Comparison of ENCODE assay signal across 27 cellular contexts in the genomic region with DNA sequence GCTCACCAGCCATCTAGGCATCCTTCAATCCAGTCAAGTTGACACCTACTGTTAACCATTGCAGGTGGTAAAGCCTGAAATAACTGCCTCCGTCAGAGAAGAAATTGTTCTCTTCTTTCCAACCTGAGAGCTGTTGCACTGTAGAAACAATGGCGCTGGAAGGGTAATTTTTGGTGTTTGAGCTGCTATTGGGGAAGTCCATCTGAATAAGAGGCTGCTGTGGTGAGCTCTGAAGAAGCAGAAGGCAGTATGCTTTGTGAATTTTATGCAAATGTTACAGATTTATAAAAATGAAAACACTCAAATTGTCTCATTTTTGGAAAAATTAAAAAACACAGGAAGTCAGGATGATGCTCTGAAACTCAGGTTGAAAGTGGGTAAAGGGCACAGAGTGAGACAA. TPM values are rescaled to one million over a fixed set of nuclear protein-coding genes. Genes with fewer than 3 reads are reported as not detected.
"Had no signal": no experiment of that assay in that cellular context is flagged by ENCODE, and none has a peak within 500 bp of the region (broad histone marks: within the 10 kb centered on the region; RNA-seq: fewer than 3 reads in every experiment).

No MANE protein-coding gene starts in this region.

- ATAC-seq: HepG2, Panc1, PC-3 had no signal

- DNase-seq: IMR-90, Karpas-422, KG1, MG63, NCI-H1092, NCI-H1105 treated with DMSO at 0.1 percent for 48 hours, NCI-H1417 treated with DMSO at 0.1 percent for 48 hours, NCI-H146, NCI-H1694 treated with DMSO at 0.1 percent for 48 hours, NCI-H1930, NCI-H2081, NCI-H2107, NCI-H226, NCI-H446, NCI-H510A, NCI-H524 treated with DMSO at 0.1 percent for 48 hours, NCI-H69, NCI-H774, PC-3, SHP77, SK-N-SH, SW 1271 had no signal

- FAIRE-seq: HepG2 had no signal

- H3K4me2 ChIP-seq: SK-N-SH had no signal

- H3K9me3 ChIP-seq: MG63, SK-N-SH had no signal

- H3K36me3 ChIP-seq: MG63 had no signal

- H3K27me3 ChIP-seq: MG63 had no signal

- H3K4me3 ChIP-seq: MG63 had no signal

- H3K27ac ChIP-seq: RWPE1 had no signal

- H3K9ac ChIP-seq: SK-N-SH had no signal

RNA-seq across cellular contexts. Expression of gene SYT16, which starts 10.0 kb away (rescaled TPM):
- total RNA-seq: HepG2, HT-29, SK-MEL-5 had no signal
- polyA plus RNA-seq: HepG2 had no signal
